In the genomic region with DNA sequence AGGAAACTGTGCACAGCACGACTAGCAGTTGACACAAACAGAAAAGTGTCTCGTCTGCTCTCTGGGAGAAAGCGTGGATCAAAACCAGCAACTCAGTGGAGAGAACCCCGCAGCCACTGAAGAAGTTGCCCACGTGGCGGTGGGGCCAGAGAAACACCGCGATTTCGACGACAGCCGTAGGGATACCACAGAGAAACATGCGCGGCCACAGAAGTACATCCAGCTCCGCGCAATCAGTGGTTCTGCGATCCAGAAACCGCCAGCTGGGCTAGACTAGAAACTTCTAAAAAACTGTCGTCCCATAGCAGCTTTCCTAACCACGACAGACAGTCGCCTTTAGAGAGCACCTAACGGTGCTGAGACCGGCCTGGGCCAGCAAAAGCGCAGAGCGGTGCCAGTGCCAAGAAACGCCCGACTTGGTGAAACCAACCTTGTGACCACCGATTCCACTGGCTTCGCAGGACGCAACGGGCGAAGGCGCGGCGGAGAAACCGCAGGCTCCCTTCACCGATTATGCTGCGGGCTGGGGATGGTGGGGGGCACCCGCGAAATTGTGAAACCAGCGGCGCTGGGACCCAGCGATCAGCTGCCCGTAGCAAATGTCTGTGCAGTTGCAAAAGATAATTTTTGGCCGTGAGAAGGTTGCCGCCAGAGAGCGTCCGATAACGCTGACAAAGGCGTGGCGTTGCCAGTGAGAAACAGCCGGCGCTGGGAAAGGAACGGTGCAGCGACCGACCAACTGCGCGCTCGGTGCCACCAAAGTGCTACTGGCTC, we compare ENCODE assay signal across 1 cellular context.
A peak's percentile ranks its signal among the peaks of the same experiment; 100 is the strongest.
TF ChIP-seq lines count a peak whose summit lies in the region.

No MANE protein-coding gene starts in this region.

TF ChIP-seq in K562, 482 proteins besides CTCF, POLR2A, EP300 and RAD21 (continued from another document and continues in another):
- TF ChIP-seq, protein P1, sequence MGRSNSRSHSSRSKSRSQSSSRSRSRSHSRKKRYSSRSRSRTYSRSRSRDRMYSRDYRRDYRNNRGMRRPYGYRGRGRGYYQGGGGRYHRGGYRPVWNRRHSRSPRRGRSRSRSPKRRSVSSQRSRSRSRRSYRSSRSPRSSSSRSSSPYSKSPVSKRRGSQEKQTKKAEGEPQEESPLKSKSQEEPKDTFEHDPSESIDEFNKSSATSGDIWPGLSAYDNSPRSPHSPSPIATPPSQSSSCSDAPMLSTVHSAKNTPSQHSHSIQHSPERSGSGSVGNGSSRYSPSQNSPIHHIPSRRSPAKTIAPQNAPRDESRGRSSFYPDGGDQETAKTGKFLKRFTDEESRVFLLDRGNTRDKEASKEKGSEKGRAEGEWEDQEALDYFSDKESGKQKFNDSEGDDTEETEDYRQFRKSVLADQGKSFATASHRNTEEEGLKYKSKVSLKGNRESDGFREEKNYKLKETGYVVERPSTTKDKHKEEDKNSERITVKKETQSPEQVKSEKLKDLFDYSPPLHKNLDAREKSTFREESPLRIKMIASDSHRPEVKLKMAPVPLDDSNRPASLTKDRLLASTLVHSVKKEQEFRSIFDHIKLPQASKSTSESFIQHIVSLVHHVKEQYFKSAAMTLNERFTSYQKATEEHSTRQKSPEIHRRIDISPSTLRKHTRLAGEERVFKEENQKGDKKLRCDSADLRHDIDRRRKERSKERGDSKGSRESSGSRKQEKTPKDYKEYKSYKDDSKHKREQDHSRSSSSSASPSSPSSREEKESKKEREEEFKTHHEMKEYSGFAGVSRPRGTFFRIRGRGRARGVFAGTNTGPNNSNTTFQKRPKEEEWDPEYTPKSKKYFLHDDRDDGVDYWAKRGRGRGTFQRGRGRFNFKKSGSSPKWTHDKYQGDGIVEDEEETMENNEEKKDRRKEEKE (IDR thresholded peaks at IDR 0.05; ENCODE audit: borderline replicate concordance in 1 of 2, control insufficient read depth in 1 of 2, low read depth in 2 of 2, low read length in 1 of 2) = peak in 1 of 2 experiments; percentile 81; a peak in 1 of 4 replicates
- no peak for TF ChIP-seq HNRNPUL1 (IDR thresholded peaks at IDR 0.05; ENCODE audit: low read length)
- no peak for TF ChIP-seq SNAPC5 (CRISPR knock-in tag; IDR thresholded peaks at IDR 0.05)
- peak; percentile 97; the same call in 1 of the 2 replicates for TF ChIP-seq LCOR (CRISPR knock-in tag; IDR thresholded peaks at IDR 0.05)
- peak; percentile 91; the same call in 1 of the 2 replicates for TF ChIP-seq KAT7 (CRISPR knock-in tag; IDR thresholded peaks at IDR 0.05; ENCODE audit: borderline replicate concordance)
- no peak; the same call in none of the 2 replicates for TF ChIP-seq TAF7 (tag; IDR thresholded peaks at IDR 0.05)
- no peak; the same call in 1 of the 2 replicates for TF ChIP-seq MIER1 (IDR thresholded peaks at IDR 0.05; ENCODE audit: low read depth)
- TF ChIP-seq FOXA3 (CRISPR knock-in tag; conservative IDR thresholded peaks at IDR 0.05 in 1 of 2, IDR thresholded peaks at IDR 0.05 in 1 of 2) = peak in 1 of 2 experiments; percentile 92; a peak in 2 of 4 replicates
- TF ChIP-seq MEF2A (IDR thresholded peaks at IDR 0.05; ENCODE audit: control insufficient read depth, low read depth, low read length) = peak; percentile 16; the same call in 1 of the 2 replicates
- no peak for TF ChIP-seq RBM34 (IDR thresholded peaks at IDR 0.05; ENCODE audit: borderline replicate concordance, insufficient read depth, low read length)
- TF ChIP-seq PHB (CRISPR knock-in tag; IDR thresholded peaks at IDR 0.05) = no peak
- no peak for TF ChIP-seq ZNF507 (tag; conservative IDR thresholded peaks at IDR 0.05)
- TF ChIP-seq PHF8 (IDR thresholded peaks at IDR 0.05; ENCODE audit: borderline replicate concordance, low read length) = peak; percentile 38; the same call in 1 of the 2 replicates
- TF ChIP-seq MCM3 (IDR thresholded peaks at IDR 0.05) = no peak
- peak; percentile 86 for TF ChIP-seq CBX1 (IDR thresholded peaks at IDR 0.05; ENCODE audit: low read depth)
- peak; percentile 30; the same call in 1 of the 2 replicates for TF ChIP-seq ZNF311 (CRISPR knock-in tag; IDR thresholded peaks at IDR 0.05)
- no peak for TF ChIP-seq ZNF140 (CRISPR knock-in tag; IDR thresholded peaks at IDR 0.05)
- no peak for TF ChIP-seq ZBTB40 (IDR thresholded peaks at IDR 0.05)
- peak; percentile 63; the same call in 1 of the 2 replicates for TF ChIP-seq ZBTB40 (CRISPR knock-in tag; IDR thresholded peaks at IDR 0.05)
- TF ChIP-seq THRB (CRISPR knock-in tag; conservative IDR thresholded peaks at IDR 0.05) = no peak
- no peak for TF ChIP-seq THRA (IDR thresholded peaks at IDR 0.05)
- TF ChIP-seq FOXP4 (CRISPR knock-in tag; IDR thresholded peaks at IDR 0.05; ENCODE audit: borderline replicate concordance) = peak; percentile 85; the same call in 1 of the 2 replicates
- TF ChIP-seq TRIM25 (IDR thresholded peaks at IDR 0.05; ENCODE audit: borderline replicate concordance) = no peak
- no peak for TF ChIP-seq SRSF7 (optimal IDR thresholded peaks at IDR 0.05; ENCODE audit: low read depth, low read length)
